Comparison of ENCODE assay signal across 8 cellular contexts in the genomic region with DNA sequence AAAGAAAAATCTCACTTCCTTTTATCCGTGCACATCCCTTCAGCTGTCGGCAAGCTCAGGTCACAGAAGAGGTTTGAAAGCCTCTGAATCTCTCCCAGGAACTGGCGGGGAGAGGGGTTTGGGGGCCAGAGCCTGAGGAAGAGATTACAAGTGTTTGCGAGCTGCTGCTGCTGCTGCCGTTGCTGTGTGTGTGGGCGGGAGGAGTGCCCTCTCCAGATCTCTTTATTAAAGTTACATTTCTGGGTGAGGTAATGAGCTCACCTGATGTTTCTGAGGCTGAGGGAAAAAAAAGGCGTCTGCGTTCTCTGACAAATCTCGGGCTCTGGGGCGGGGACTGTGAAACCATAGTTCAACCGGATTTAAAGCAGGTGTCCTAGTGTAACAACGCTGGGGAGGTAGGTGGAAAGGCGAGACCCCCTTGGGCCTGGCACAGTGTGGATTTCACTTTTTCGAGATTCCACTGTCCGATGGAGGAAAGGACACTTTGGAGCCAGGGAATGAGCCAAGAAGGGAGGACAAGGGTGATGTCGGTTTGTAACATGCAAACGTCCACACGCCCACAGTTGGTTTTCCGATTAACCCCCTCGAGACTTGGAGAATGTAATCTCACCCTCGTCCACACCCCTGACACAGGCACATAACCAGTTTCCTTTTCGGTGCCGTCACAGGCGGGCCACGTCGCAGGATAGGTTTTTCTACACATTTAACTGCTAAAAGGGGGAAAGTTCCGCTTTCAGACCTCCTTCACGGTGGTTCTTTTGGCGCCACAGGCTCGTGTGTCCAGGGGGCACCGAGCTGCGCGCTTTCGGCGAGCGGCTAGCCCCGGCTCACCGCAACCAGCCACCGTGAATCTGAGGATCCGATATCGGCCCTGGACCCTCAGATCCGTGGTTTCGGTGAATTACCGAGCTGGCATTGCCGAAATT. TPM values are rescaled to one million over a fixed set of nuclear protein-coding genes. Genes with fewer than 3 reads are reported as not detected.
DNase-seq lines count a peak whose midpoint lies in the region; ATAC-seq and TF ChIP-seq lines count a peak whose summit lies in the region.

No MANE protein-coding gene starts in this region.

- H3K27ac Mint-ChIP-seq in activated CD8-positive, alpha-beta T cell treated with anti-CD3 and anti-CD28 coated beads for 36 hours: peak overlapping the region; percentile 97
- peak overlapping the region; percentile 96 to 99 for H3K27ac Mint-ChIP-seq in effector memory CD8-positive, alpha-beta T cell

- no peak overlapping the region for H2BK5ac ChIP-seq in mesendoderm (ENCODE audit: low read length)

- H4K8ac ChIP-seq in mesendoderm (ENCODE audit: low read depth, low read length): no peak overlapping the region

- TF ChIP-seq CTCF in activated CD8-positive, alpha-beta T cell treated with anti-CD3 and anti-CD28 coated beads for 36 hours (IDR thresholded peaks at IDR 0.05): no peak

- no peaks in the 10 kb centered on the region for H3K79me1 ChIP-seq in mesendoderm (ENCODE audit: low read length)

- WGBS in mesendoderm (ENCODE audit: extremely low coverage, insufficient coverage, low lambda C conversion rate): no CpG with 5 or more reads among the region's 45 CpGs

- no peak overlapping the region for H3K27ac ChIP-seq in mesendoderm (ENCODE audit: low read depth, low read length)

- peaks cover 15% of the 10 kb centered on the region for H3K27me3 Mint-ChIP-seq in activated CD8-positive, alpha-beta T cell treated with anti-CD3 and anti-CD28 coated beads for 36 hours
- peaks cover 0 to 5% of the 10 kb centered on the region in 2 donors for H3K27me3 Mint-ChIP-seq in effector memory CD8-positive, alpha-beta T cell

- intact Hi-C loops in activated CD8-positive, alpha-beta T cell treated with anti-CD3 and anti-CD28 coated beads for 36 hours (cut with micrococcal nuclease): no loop called here

- H2BK15ac ChIP-seq in mesendoderm (replicated peaks; ENCODE audit: low read depth): no peak overlapping the region

- CTCF ChIA-PET in activated CD8-positive, alpha-beta T cell treated with anti-CD3 and anti-CD28 coated beads for 36 hours (lab: Charles Lee): interaction anchor here (0.9 to 4.2 kb wide), 5 partner anchors 8 to 114 kb away, joined by 3 to 23 read pairs (median 4); no protein-coding TSS in a partner anchor

- DNase-seq in Ammon's horn (ENCODE audit: low spot score): peak; percentile 53
- peak; percentile 88 for DNase-seq in NCI-H69 (lab: John Stamatoyannopoulos, UW)
- peak; percentile 95 for DNase-seq in activated CD8-positive, alpha-beta T cell treated with anti-CD3 and anti-CD28 coated beads for 36 hours
- DNase-seq in effector memory CD8-positive, alpha-beta T cell: peak; percentile 66 to 73 (median 69)
- peak; percentile 63 for DNase-seq in mesendoderm
- DNase-seq in stimulated activated CD8-positive, alpha-beta memory T cell treated with anti-CD3 and anti-CD28 coated beads, Interleukin-15, amount 100 ng/mL, for 4 hours (ENCODE audit: low read depth in 2 of 2): peak; percentile 39 to 64

- H3K36me3 Mint-ChIP-seq in activated CD8-positive, alpha-beta T cell treated with anti-CD3 and anti-CD28 coated beads for 36 hours (ENCODE audit: low read depth): no peaks in the 10 kb centered on the region
- peaks cover 29% of the 10 kb centered on the region for H3K36me3 Mint-ChIP-seq in effector memory CD8-positive, alpha-beta T cell (ENCODE audit: insufficient read depth)

- H2BK120ac ChIP-seq in mesendoderm (ENCODE audit: low read depth, low read length): no peak overlapping the region

- H3K4me3 ChIP-seq in mesendoderm (ENCODE audit: low read length): peak overlapping the region; percentile 64

- peak overlapping the region; percentile 45 for H3K23ac ChIP-seq in mesendoderm (ENCODE audit: low read length)

- H3K4me3 Mint-ChIP-seq in activated CD8-positive, alpha-beta T cell treated with anti-CD3 and anti-CD28 coated beads for 36 hours: peak overlapping the region; percentile 89
- peak overlapping the region; percentile 95 for H3K4me3 Mint-ChIP-seq in effector memory CD8-positive, alpha-beta T cell

- no peaks in the 10 kb centered on the region for H3K27me3 ChIP-seq in mesendoderm (ENCODE audit: insufficient read depth, low read length, poor library complexity)

- no peaks in the 10 kb centered on the region for H3K79me2 ChIP-seq in mesendoderm (ENCODE audit: control insufficient read depth, insufficient read depth, low read length)

- no peaks in the 10 kb centered on the region for H3K4me1 ChIP-seq in mesendoderm (ENCODE audit: control insufficient read depth, low read depth, low read length)

- peak overlapping the region; percentile 61 for H3K18ac ChIP-seq in mesendoderm (ENCODE audit: low read length)

- H3K4me1 Mint-ChIP-seq in activated CD8-positive, alpha-beta T cell treated with anti-CD3 and anti-CD28 coated beads for 36 hours (ENCODE audit: low read depth): peaks cover 24% of the 10 kb centered on the region
- peaks cover 34 to 38% of the 10 kb centered on the region in 2 donors for H3K4me1 Mint-ChIP-seq in effector memory CD8-positive, alpha-beta T cell (ENCODE audit: low read depth in 2 of 2)

- H3K4ac ChIP-seq in mesendoderm (ENCODE audit: low read depth, low read length): no peak overlapping the region

- peak overlapping the region; percentile 99 for H3K4me2 ChIP-seq in mesendoderm (ENCODE audit: low read length)

- POLR2A ChIA-PET in activated CD8-positive, alpha-beta T cell treated with anti-CD3 and anti-CD28 coated beads for 36 hours (lab: Charles Lee): interaction anchor here (1.2 to 2.1 kb wide), 3 partner anchors 10 to 36 kb away, joined by 3 to 7 read pairs (median 4); no protein-coding TSS in a partner anchor

- H3K9ac ChIP-seq in mesendoderm (ENCODE audit: low read length): peak overlapping the region; percentile 83

- peak; percentile 25 for ATAC-seq in GM19043 (IDR thresholded peaks at IDR 0.05; ENCODE audit: low read depth, unreplicated experiment)
- peak; percentile 28 for ATAC-seq in HG03342 (IDR thresholded peaks at IDR 0.05; ENCODE audit: unreplicated experiment)
- ATAC-seq in activated CD8-positive, alpha-beta T cell treated with anti-CD3 and anti-CD28 coated beads for 36 hours: peak; percentile 50
- ATAC-seq in effector memory CD8-positive, alpha-beta T cell (replicated peaks): peak; percentile 59

- no peak overlapping the region for H2AK5ac ChIP-seq in mesendoderm (ENCODE audit: low read length)

- H3K9me3 Mint-ChIP-seq in activated CD8-positive, alpha-beta T cell treated with anti-CD3 and anti-CD28 coated beads for 36 hours: no peaks in the 10 kb centered on the region
- no peaks in the 10 kb centered on the region for H3K9me3 Mint-ChIP-seq in effector memory CD8-positive, alpha-beta T cell

- H3K36me3 ChIP-seq in mesendoderm (ENCODE audit: control insufficient read depth, insufficient read depth, low read length): no peaks in the 10 kb centered on the region

- H4K5ac ChIP-seq in mesendoderm (ENCODE audit: low read length): no peak overlapping the region

- peak overlapping the region; percentile 83 for H3K56ac ChIP-seq in mesendoderm (ENCODE audit: low read length)

RNA-seq across cellular contexts. Expression of gene ALCAM, which starts 2.1 kb away (rescaled TPM):
- total RNA-seq in activated CD8-positive, alpha-beta T cell treated with anti-CD3 and anti-CD28 coated beads for 36 hours: 10 to 100 TPM; 13.9 to 14.5 TPM
- 9.0 TPM for polyA plus RNA-seq in mesendoderm (2013, experiment 1 of 2)
- 9.3 TPM for polyA plus RNA-seq in mesendoderm (2013, experiment 2 of 2)
